8 cellular contexts compared by ENCODE assay signal in the genomic region with DNA sequence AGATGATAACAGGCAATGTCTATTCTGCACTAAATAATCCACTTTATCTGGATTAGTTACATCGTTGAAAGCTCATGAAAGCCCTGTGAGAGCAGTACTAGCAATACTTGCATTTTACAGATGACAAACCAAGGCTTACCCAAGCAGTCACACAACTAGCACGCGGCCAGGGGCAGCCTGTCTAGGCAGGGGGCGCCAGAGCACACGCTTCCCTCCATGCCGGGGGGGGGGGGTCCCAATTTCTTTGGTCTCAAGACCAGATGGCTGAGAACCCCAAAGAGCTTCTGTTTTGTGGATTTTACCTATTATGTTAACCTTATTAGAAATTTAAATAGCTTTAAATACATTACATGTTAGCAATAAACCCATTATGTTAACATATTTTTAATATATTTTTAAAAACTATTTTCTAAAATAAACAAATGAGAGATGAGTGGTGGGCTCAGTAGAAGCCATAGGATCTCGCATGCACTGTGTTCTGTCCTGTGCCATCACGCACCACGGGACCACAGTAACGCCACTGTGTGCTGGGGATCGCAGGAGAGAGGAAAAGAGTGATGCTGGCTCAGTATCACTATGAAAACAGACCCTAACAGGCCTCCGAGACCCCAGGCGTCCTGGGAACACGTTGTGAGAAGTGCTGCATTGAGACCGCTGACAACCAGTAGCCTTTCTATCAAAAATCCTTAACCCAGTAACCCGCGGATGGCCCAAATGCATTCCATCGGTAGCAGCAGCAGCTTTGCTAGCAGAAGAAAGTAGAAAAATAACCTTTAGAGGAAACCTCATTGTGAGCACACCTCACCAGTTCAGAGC. TPM values are rescaled to one million over a fixed set of nuclear protein-coding genes. Genes with fewer than 3 reads are reported as not detected.
DNase-seq lines count a peak whose midpoint lies in the region; ATAC-seq lines count a peak whose summit lies in the region.

No MANE protein-coding gene starts in this region.

- no peak overlapping the region for H3K27ac Mint-ChIP-seq in activated T-helper 17 cell treated with anti-CD3 and anti-CD28 coated beads, Interleukin-2, amount 50 U/mL, for 72 hours

- no peak overlapping the region for H3K4me3 Mint-ChIP-seq in activated T-helper 17 cell treated with anti-CD3 and anti-CD28 coated beads, Interleukin-2, amount 50 U/mL, for 72 hours

- DNase-seq in stimulated activated naive CD4-positive, alpha-beta T cell (lab: John Stamatoyannopoulos, UW), result peak in 4 of 6 experiments; percentile 19 to 62 (median 37)
- DNase-seq in stimulated activated naive CD4-positive, alpha-beta T cell treated with Interleukin-2 at 50 U/mL for 16 hours (lab: John Stamatoyannopoulos, UW), result no peak
- DNase-seq in NCI-H345 (lab: John Stamatoyannopoulos, UW), result peak; percentile 40
- DNase-seq in glomerular endothelial cell (ENCODE audit: extremely low read depth, low read depth, low spot score), result peak; percentile 4
- DNase-seq in retina, result peak; percentile 38

- H3K27me3 Mint-ChIP-seq in activated T-helper 17 cell treated with anti-CD3 and anti-CD28 coated beads, Interleukin-2, amount 50 U/mL, for 72 hours, result peaks cover 15% of the 10 kb centered on the region

- H3K36me3 Mint-ChIP-seq in activated T-helper 17 cell treated with anti-CD3 and anti-CD28 coated beads, Interleukin-2, amount 50 U/mL, for 72 hours (ENCODE audit: low read depth), result no peaks in the 10 kb centered on the region

- no peaks in the 10 kb centered on the region for H3K4me1 Mint-ChIP-seq in activated T-helper 17 cell treated with anti-CD3 and anti-CD28 coated beads, Interleukin-2, amount 50 U/mL, for 72 hours

- H3K9me3 Mint-ChIP-seq in activated T-helper 17 cell treated with anti-CD3 and anti-CD28 coated beads, Interleukin-2, amount 50 U/mL, for 72 hours, result no peaks in the 10 kb centered on the region

- peak; percentile 69 for ATAC-seq in HG02840 (IDR thresholded peaks at IDR 0.05; ENCODE audit: low FRiP score, unreplicated experiment)
- ATAC-seq in activated T-helper 17 cell treated with anti-CD3 and anti-CD28 coated beads, Interleukin-2, amount 50 U/mL, for 72 hours (replicated peaks), result peak; percentile 92
- ATAC-seq in GM18520 (IDR thresholded peaks at IDR 0.05; ENCODE audit: unreplicated experiment), result no peak

RNA-seq across cellular contexts. Expression of a gene that starts 5.3 kb away (rescaled TPM):
- not detected for total RNA-seq in activated T-helper 17 cell treated with anti-CD3 and anti-CD28 coated beads, Interleukin-2, amount 50 U/mL, for 72 hours
- total RNA-seq in glomerular endothelial cell, result not detected in 2 replicates

RNA-seq across cellular contexts. Expression of a gene that starts 28.9 kb away (rescaled TPM):
- total RNA-seq in activated T-helper 17 cell treated with anti-CD3 and anti-CD28 coated beads, Interleukin-2, amount 50 U/mL, for 72 hours, result 10 to 100 TPM; 40.1 to 43.8 TPM
- total RNA-seq in glomerular endothelial cell, result 28.0 and 34.4 TPM in 2 replicates
